Comparison of ENCODE assay signal across 9 cellular contexts in genomic region chr11:86066033-86066432, GRCh38. TPM values are rescaled to one million over a fixed set of nuclear protein-coding genes. Genes with fewer than 3 reads are reported as not detected.
DNase-seq lines count a peak whose midpoint lies in the region; ATAC-seq, FAIRE-seq and TF ChIP-seq lines count a peak whose summit lies in the region.
"Had no signal": no experiment of that assay in that cellular context is flagged by ENCODE, and none has a peak within 500 bp of the region (broad histone marks: within the 10 kb centered on the region; RNA-seq: fewer than 3 reads in every experiment).

No MANE protein-coding gene starts in this region.

- H3K4me3 ChIP-seq in GM12865 (ENCODE audit: low read depth, low read length) = peak overlapping the region; percentile 88
- H3K4me3 ChIP-seq in fibroblast of pulmonary artery (replicated peaks; ENCODE audit: low read depth, low read length) = peak overlapping the region; percentile 93
- H3K4me3 ChIP-seq in skeletal muscle cell (ENCODE audit: low read depth, low read length) = peak overlapping the region; percentile 96
- H3K4me3 ChIP-seq in small intestine (ENCODE audit: low read depth in 1 of 2, low read length in 2 of 2) = peak overlapping the region in 1 of 2 donors; percentile 100

- FAIRE-seq in small intestine (lab: Jason Lieb, UNC) = no peak

- peak overlapping the region; percentile 83 to 96 for H3K27ac Mint-ChIP-seq in T-cell

- H3K36me3 ChIP-seq in small intestine (ENCODE audit: control insufficient read depth in 2 of 2, insufficient read depth in 2 of 2, low read length in 2 of 2) = no peaks in the 10 kb centered on the region

- H3K27me3 Mint-ChIP-seq in T-cell = no peaks in the 10 kb centered on the region

- H3K36me3 Mint-ChIP-seq in T-cell = no peaks in the 10 kb centered on the region

- H3K27ac ChIP-seq in small intestine (ENCODE audit: low read depth in 1 of 2, low read length in 1 of 2) = no peak overlapping the region

- no peaks in the 10 kb centered on the region for H3K9me3 Mint-ChIP-seq in T-cell

- DNase-seq in GM12865 (ENCODE audit: low read depth) (no peak), T-cell (no peak), fibroblast of pulmonary artery (ENCODE audit: low read depth) (no peak), skeletal muscle cell (ENCODE audit: low read depth) (no peak), small intestine (no peak), KBM-7 (no peak)
- DNase-seq in stimulated activated CD4-positive, alpha-beta T cell treated with anti-CD3 and anti-CD28 coated beads, Interleukin-2, amount 100 ng/mL, for 48 hours = no peak
- DNase-seq: NCI-H2081 had no signal

- 0 to 6% (median 1%) methylated on average over 3 of the region's 3 CpGs for WGBS in small intestine, 3 donors

- no peaks in the 10 kb centered on the region for H3K9me3 ChIP-seq in small intestine (ENCODE audit: control insufficient read depth, low read depth)

- in situ Hi-C loops in KBM-7 (cut with MboI; ENCODE audit: low pct_unique_long_range_greater_than_20kb, low sequenced_read_pairs) = no loop called here

- TF ChIP-seq CTCF in GM12865 (IDR thresholded peaks at IDR 0.05; ENCODE audit: insufficient read depth, low read depth, low read length, missing control alignments) (no peak), fibroblast of pulmonary artery (IDR thresholded peaks at IDR 0.05; ENCODE audit: low read length, missing control alignments) (no peak)

- peaks cover 0 to 2% of the 10 kb centered on the region in 2 donors for H3K4me1 ChIP-seq in small intestine (ENCODE audit: control insufficient read depth in 2 of 2, insufficient read depth in 1 of 2, low read depth in 1 of 2, low read length in 1 of 2)

- peaks cover 59 to 77% (median 63%) of the 10 kb centered on the region in 3 donors for H3K4me1 Mint-ChIP-seq in T-cell

- peak overlapping the region; percentile 99 for H3K4me3 Mint-ChIP-seq in T-cell

- CTCF ChIA-PET in T-cell (lab: Charles Lee) = interaction anchor here in 1 of 2 donors (0.5 to 5.3 kb wide), 4 partner anchors 15 to 180 kb away, joined by 3 to 75 read pairs (median 4); no protein-coding TSS in a partner anchor

- ATAC-seq in T-cell (replicated peaks in 1 of 4) (no peak), GM21529 (IDR thresholded peaks at IDR 0.05; ENCODE audit: unreplicated experiment) (no peak)

- POLR2A ChIA-PET in T-cell (lab: Charles Lee) = interaction anchor here in 1 of 2 donors (0.7 kb wide), 1 partner anchor 24 kb away, joined by 4 read pairs; no protein-coding TSS in a partner anchor

- no peaks in the 10 kb centered on the region for H3K27me3 ChIP-seq in small intestine (ENCODE audit: control insufficient read depth in 2 of 2, insufficient read depth in 2 of 2, low read length in 2 of 2)

RNA-seq across cellular contexts. Expression of gene PICALM, which starts 2.9 kb away (rescaled TPM):
- 100 to 1,000 TPM in 4 of 5 donors, 10 to 100 TPM in 1; 97.7 to 121 (median 105) TPM for total RNA-seq in T-cell
- polyA plus RNA-seq in small intestine = 100 to 1,000 TPM in 2 of 3 donors, 10 to 100 TPM in 1; 88.8 to 127 (median 106) TPM
